1 cellular context compared by ENCODE assay signal in genomic region chr12:56116267-56117081, GRCh38.
A peak's percentile ranks its signal among the peaks of the same experiment; 100 is the strongest.
TF ChIP-seq lines count a peak whose summit lies in the region.

RPL41 (plus strand) TSS chr12:56116633.

TF ChIP-seq in A549, 52 proteins besides CTCF, POLR2A, EP300 and RAD21 (continued from another document):
- TF ChIP-seq HMGXB4 (CRISPR knock-in tag; IDR thresholded peaks at IDR 0.05; ENCODE audit: borderline replicate concordance) (0 out of 2 replicates have a peak, but pooled peaks have one; percentile 41), REST (IDR thresholded peaks at IDR 0.05) (peak; percentile 28; the same call in 1 of the 2 replicates), POLR2AphosphoS2 (conservative IDR thresholded peaks at IDR 0.05; ENCODE audit: low read length) (no peak), FOXS1 (CRISPR knock-in tag; IDR thresholded peaks at IDR 0.05) (no peak), GATA3 (IDR thresholded peaks at IDR 0.05; ENCODE audit: borderline replicate concordance) (peak; percentile 35), CBX2 (IDR thresholded peaks at IDR 0.05; ENCODE audit: borderline replicate concordance, low read depth) (no peak), HOXA7 (CRISPR knock-in tag; IDR thresholded peaks at IDR 0.05) (peak; percentile 76)
